Comparison of ENCODE assay signal across 26 cellular contexts in the genomic region with DNA sequence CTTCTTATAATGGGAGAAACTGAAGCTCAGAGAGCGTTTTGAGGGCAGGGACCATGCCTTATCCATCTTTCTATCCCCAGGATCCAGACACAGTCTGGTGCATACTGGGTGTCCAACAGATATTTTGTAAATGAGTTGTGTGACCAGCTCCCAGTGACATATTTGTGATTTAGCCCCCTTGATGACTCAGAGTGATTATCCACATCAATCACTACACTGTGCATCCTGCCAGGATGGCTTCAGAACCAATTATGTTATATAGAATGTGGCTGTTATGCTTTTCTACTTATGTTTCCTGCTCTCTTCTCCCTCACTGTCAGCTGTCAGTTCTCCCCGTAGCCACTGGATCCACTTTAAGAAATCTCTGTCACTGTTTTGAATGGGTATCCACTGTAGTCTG.
"Had no signal": no experiment of that assay in that cellular context is flagged by ENCODE, and none has a peak within 500 bp of the region (broad histone marks: within the 10 kb centered on the region; RNA-seq: fewer than 3 reads in every experiment).

No MANE protein-coding gene starts in this region.

- H3K4me1 ChIP-seq: adrenal gland, breast epithelium, colonic mucosa, Peyer's patch had no signal

- ATAC-seq: activated T-cell treated with anti-CD3 and anti-CD28 coated beads, Interleukin-2, amount 50 U/mL, for 72 hours; T-helper 17 cell; WTC11 had no signal

- H3K36me3 ChIP-seq: adrenal gland, breast epithelium, colonic mucosa, Peyer's patch, SJCRH30 had no signal

- H3K27ac ChIP-seq: adrenal gland, breast epithelium, colonic mucosa, Peyer's patch, RWPE1, SJCRH30 had no signal

- DNase-seq: activated CD4-positive, alpha-beta T cell treated with anti-CD3 and anti-CD28 coated beads for 1 hour; activated CD4-positive, alpha-beta T cell treated with anti-CD3 and anti-CD28 coated beads, Interleukin-2, amount 10 ng/mL, durations not matched to agents 24 days and 14 days; activated CD4-positive, alpha-beta T cell treated with anti-CD3 and anti-CD28 coated beads, Interleukin-2, amount 50 U/mL, for 48 hours; activated naive CD4-positive, alpha-beta T cell treated with anti-CD3 and anti-CD28 coated beads, Interleukin-2, amount 50 U/mL, for 16 hours; activated naive CD8-positive, alpha-beta T cell treated with anti-CD3 and anti-CD28 coated beads, Interleukin-2, amount 10 ng/mL, durations not matched to agents 7 days and 5 days; activated T-cell treated with anti-CD3 and anti-CD28 coated beads, Interleukin-2, amount 50 U/mL, for 72 hours; adrenal gland; anterior cingulate cortex; caudate nucleus; colonic mucosa; Karpas-422; MM.1S; NCI-H1105; NCI-H1436; NCI-H187 treated with DMSO at 0.1 percent for 48 hours; NCI-H2081 treated with DMSO at 0.1 percent for 48 hours; NCI-H526; NCI-H774; Peyer's patch; Right ventricle myocardium superior; SJCRH30; T-helper 17 cell; T-helper 9 cell had no signal

- H3K4me3 ChIP-seq: adrenal gland, breast epithelium, colonic mucosa, Peyer's patch, SJCRH30 had no signal

- H3K27me3 ChIP-seq: adrenal gland, breast epithelium, colonic mucosa, Peyer's patch, SJCRH30 had no signal

- H3K9me3 ChIP-seq: colonic mucosa had no signal
